8 cellular contexts compared by ENCODE assay signal in the genomic region with DNA sequence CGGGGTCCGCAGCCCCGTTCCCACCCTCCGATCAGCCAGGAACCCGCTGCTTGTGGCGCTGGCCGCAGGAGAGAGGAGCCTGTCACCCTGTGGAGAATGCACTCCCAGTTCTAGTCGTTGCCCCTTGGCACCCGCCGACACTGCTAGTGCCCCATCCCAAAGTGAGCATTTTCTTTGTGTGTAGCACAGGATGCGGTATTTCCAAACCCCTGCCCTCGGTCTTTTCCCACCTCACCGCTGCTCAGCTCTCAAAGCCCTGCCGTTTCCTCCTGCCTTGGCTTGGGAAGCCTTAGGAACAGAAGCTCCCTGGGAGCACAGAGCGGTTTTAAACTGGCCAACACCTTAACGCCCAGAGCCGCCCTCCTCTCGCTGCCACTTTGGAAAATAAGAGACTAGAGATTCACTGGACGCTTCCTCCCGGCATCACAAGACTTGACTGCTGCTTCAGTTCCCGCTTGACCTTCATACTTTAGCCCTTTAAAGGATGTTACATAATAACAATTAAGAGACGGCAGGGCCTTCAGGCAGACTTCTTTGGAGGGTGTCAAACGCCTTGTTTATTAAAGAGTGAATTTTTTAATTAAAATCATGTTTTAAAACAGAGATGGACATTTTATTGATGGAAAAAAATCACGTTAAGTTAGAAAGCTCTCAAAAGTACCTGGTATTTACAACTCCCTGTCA. TPM values are rescaled to one million over a fixed set of nuclear protein-coding genes. Genes with fewer than 3 reads are reported as not detected.
A peak's percentile ranks its signal among the peaks of the same experiment; 100 is the strongest.
DNase-seq lines count a peak whose midpoint lies in the region; ATAC-seq, FAIRE-seq and TF ChIP-seq lines count a peak whose summit lies in the region.

No MANE protein-coding gene starts in this region.

- H3K9me3 ChIP-seq in RWPE2 (ENCODE audit: severe bottlenecking) (no peaks in the 10 kb centered on the region), K562 (replicated peaks; ENCODE audit: control insufficient read depth, insufficient read depth, low read depth, low read length) (no peaks in the 10 kb centered on the region), iPS DF 6.9 (ENCODE audit: control insufficient read depth, insufficient read depth, low read length) (no peaks in the 10 kb centered on the region)

- H3K9ac ChIP-seq in K562 (ENCODE audit: insufficient read depth in 1 of 2, low read depth in 2 of 2, low read length in 2 of 2) (peak overlapping the region; percentile 87 to 98), rectal smooth muscle tissue (ENCODE audit: low read length) (peak overlapping the region; percentile 89)

- H3K27me3 ChIP-seq in RWPE2 (ENCODE audit: insufficient read depth, poor library complexity, severe bottlenecking) = no peaks in the 10 kb centered on the region
- no peaks in the 10 kb centered on the region for H3K27me3 ChIP-seq in K562 (ENCODE audit: control insufficient read depth in 2 of 2, insufficient read depth in 2 of 2, low read length in 2 of 2)
- no peaks in the 10 kb centered on the region for H3K27me3 ChIP-seq in iPS DF 6.9 (ENCODE audit: control insufficient read depth, insufficient read depth, low read length)
- H3K27me3 ChIP-seq in rectal smooth muscle tissue (ENCODE audit: control insufficient read depth, insufficient read depth, low read length) = no peaks in the 10 kb centered on the region

- intact Hi-C loops in K562 (cut with micrococcal nuclease) = no loop called here

- H2AFZ ChIP-seq in K562 (ENCODE audit: low read depth, low read length) = peak overlapping the region; percentile 97

- H3K9me1 ChIP-seq in K562 (ENCODE audit: control insufficient read depth, insufficient read depth, low read length) = no peaks in the 10 kb centered on the region

- peak overlapping the region; percentile 68 for H3K27ac ChIP-seq in RWPE2 (ENCODE audit: poor library complexity, severe bottlenecking)
- peak overlapping the region; percentile 94 for H3K27ac ChIP-seq in K562 (ENCODE audit: extremely low read depth, low read depth, low read length)
- no peak overlapping the region for H3K27ac ChIP-seq in iPS DF 6.9 (ENCODE audit: low read length)
- H3K27ac ChIP-seq in rectal smooth muscle tissue (ENCODE audit: low read depth, low read length) = peak overlapping the region; percentile 97

- peak overlapping the region; percentile 67 for H3K4me3 ChIP-seq in RWPE2 (ENCODE audit: severe bottlenecking)
- peak overlapping the region; percentile 78 for H3K4me3 ChIP-seq in K562
- H3K4me3 ChIP-seq in iPS DF 6.9 (ENCODE audit: low read length) = peak overlapping the region; percentile 69
- H3K4me3 ChIP-seq in rectal smooth muscle tissue (ENCODE audit: low read length) = peak overlapping the region; percentile 76

- no peak for TF ChIP-seq EP300 in K562 (IDR thresholded peaks at IDR 0.05; ENCODE audit: low read length)

- TF ChIP-seq RAD21 in K562 (CRISPR knock-in tag; conservative IDR thresholded peaks at IDR 0.05 in 1 of 2, IDR thresholded peaks at IDR 0.05 in 1 of 2) = no peak

- H3K79me2 ChIP-seq in K562 (ENCODE audit: control insufficient read depth, insufficient read depth, low read length) = peaks cover 23% of the 10 kb centered on the region

- no peak for TF ChIP-seq CTCF in RWPE2 (IDR thresholded peaks at IDR 0.05; ENCODE audit: poor library complexity, severe bottlenecking)
- no peak for TF ChIP-seq CTCF in K562 (IDR thresholded peaks at IDR 0.05 in 2 of 3, conservative IDR thresholded peaks at IDR 0.05 in 1 of 3; ENCODE audit: insufficient read depth in 2 of 3, low read depth in 1 of 3, low read length in 3 of 3)

- no peaks in the 10 kb centered on the region for H4K20me1 ChIP-seq in K562 (replicated peaks; ENCODE audit: control insufficient read depth, insufficient read depth, low read length)

- ATAC-seq in HG03159 (IDR thresholded peaks at IDR 0.05; ENCODE audit: unreplicated experiment) (peak; percentile 19), RWPE2 (ENCODE audit: low read depth) (peak; percentile 44), K562 (peak; percentile 40)

- no peaks in the 10 kb centered on the region for H3K36me3 ChIP-seq in RWPE2 (ENCODE audit: low read depth)
- H3K36me3 ChIP-seq in K562 (ENCODE audit: control insufficient read depth, insufficient read depth, low read length) = no peaks in the 10 kb centered on the region
- no peaks in the 10 kb centered on the region for H3K36me3 ChIP-seq in iPS DF 6.9 (ENCODE audit: control insufficient read depth, insufficient read depth, low read length)
- peaks cover 2% of the 10 kb centered on the region for H3K36me3 ChIP-seq in rectal smooth muscle tissue (ENCODE audit: control insufficient read depth, insufficient read depth, low read length)

- TF ChIP-seq POLR2A in K562 (conservative IDR thresholded peaks at IDR 0.05) = no peak

- H3K4me2 ChIP-seq in K562 (ENCODE audit: insufficient read depth, low read length) = peak overlapping the region; percentile 90

- H3K4me1 ChIP-seq in RWPE2 (ENCODE audit: insufficient read depth, poor library complexity, severe bottlenecking) = peaks cover 3% of the 10 kb centered on the region
- peaks cover 13 to 16% of the 10 kb centered on the region in 2 experiments for H3K4me1 ChIP-seq in K562 (replicated peaks in 1 of 2; ENCODE audit: control insufficient read depth in 2 of 2, insufficient read depth in 2 of 2, low read length in 2 of 2)
- peaks cover 2% of the 10 kb centered on the region for H3K4me1 ChIP-seq in iPS DF 6.9 (ENCODE audit: control insufficient read depth, insufficient read depth, low read length)
- H3K4me1 ChIP-seq in rectal smooth muscle tissue (ENCODE audit: control insufficient read depth, insufficient read depth, low read length) = peaks cover 19% of the 10 kb centered on the region

- peak; percentile 47 for DNase-seq in NCI-H748 (lab: John Stamatoyannopoulos, UW; ENCODE audit: unreplicated experiment)
- no peak for DNase-seq in NCI-H748 treated with DMSO at 0.1 percent for 48 hours (lab: John Stamatoyannopoulos, UW)
- no peak for DNase-seq in RWPE2 (ENCODE audit: low spot score)
- peak in 1 of 4 experiments; percentile 52 for DNase-seq in K562 (ENCODE audit: extremely low read depth in 1 of 4, low spot score in 3 of 4)
- no peak for DNase-seq in iPS DF 6.9 (ENCODE audit: low read depth, low spot score)
- no peak for DNase-seq in NCI-H187 (lab: John Stamatoyannopoulos, UW)

- POLR2A ChIA-PET in K562 (lab: Yijun Ruan, JAX) = interaction anchor here (0.8 to 2.0 kb wide), 2 partner anchors 15 to 291 kb away, joined by 3 to 12 read pairs; no protein-coding TSS in a partner anchor

- FAIRE-seq in K562 (lab: Jason Lieb, UNC) = no peak

- CTCF ChIA-PET in K562 (lab: Yijun Ruan, JAX; ENCODE audit: low intra/inter-chr PET ratio) = no interaction called here

- no TSS peak for BruUV-seq in K562 (replicated peaks; lab: Mats Ljungman, UMichigan)

- 2% methylated on average over 24 of the region's 24 CpGs for WGBS in K562 (ENCODE audit: insufficient coverage, low coverage, missing lambda C conversion rate)
- no CpG with 5 or more reads among the region's 24 CpGs for WGBS in iPS DF 6.9 (ENCODE audit: insufficient coverage, insufficient read length)

- in situ Hi-C loops in K562 (cut with MboI) = no loop called here

TF ChIP-seq in K562, 482 proteins besides CTCF, POLR2A, EP300 and RAD21 (continues in another document):
- TF ChIP-seq, protein P1, sequence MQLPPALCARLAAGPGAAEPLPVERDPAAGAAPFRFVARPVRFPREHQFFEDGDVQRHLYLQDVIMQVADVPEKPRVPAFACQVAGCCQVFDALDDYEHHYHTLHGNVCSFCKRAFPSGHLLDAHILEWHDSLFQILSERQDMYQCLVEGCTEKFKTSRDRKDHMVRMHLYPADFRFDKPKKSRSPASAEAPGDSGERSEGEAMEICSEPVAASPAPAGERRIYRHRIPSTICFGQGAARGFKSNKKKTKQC (CRISPR knock-in tag; IDR thresholded peaks at IDR 0.05) = 0 out of 2 replicates have a peak, but pooled peaks have one; percentile 34

RNA-seq across cellular contexts. Expression of a gene that starts 0.8 kb away (rescaled TPM):
- total RNA-seq in K562 (2011; cell fraction: chromatin; rRNA removed; ENCODE audit: low replicate concordance) = 2.2 and 4.2 TPM in 2 replicates
- total RNA-seq in K562 (2011; cell fraction: nucleolus; rRNA removed) = 2.5 and 3.0 TPM in 2 replicates
- total RNA-seq in K562 (2011; cell fraction: nucleoplasm; rRNA removed) = 3.0 and 5.1 TPM in 2 replicates
- 3.3 and 4.5 TPM in 2 replicates for total RNA-seq in K562 (2014; rRNA removed)
- total RNA-seq in K562 (2014; rRNA removed; fragmentation: Illumina TruSeq; extraction: Trizol) = 4.8 and 5.4 TPM in 2 replicates
- total RNA-seq in K562 (2015; rRNA removed; fragmentation: Illumina TruSeq; extraction: Trizol) = 7.2 and 8.3 TPM in 2 replicates
- total RNA-seq in K562 (2021) = 3.6 and 4.5 TPM in 2 replicates
- 0.64 and 2.6 TPM in 2 replicates for polyA plus RNA-seq in K562 (2011; rRNA removed)
- 1.0 and 1.8 TPM in 2 replicates for polyA plus RNA-seq in K562 (2011; cell fraction: cytosol; rRNA removed)
- polyA plus RNA-seq in K562 (2011; cell fraction: nucleus; rRNA removed) = 1.1 and 2.9 TPM in 2 replicates
- polyA plus RNA-seq in K562 (2012) = 4.3 and 12.5 TPM in 2 replicates
- 3.3 and 3.9 TPM in 2 replicates for polyA plus RNA-seq in K562 (2014; fragmentation: Illumina TruSeq; extraction: Trizol)
- polyA plus RNA-seq in K562 (2014; fragmentation: Nextera tagmentation; extraction: Ambion mirVana) = 1 to 10 TPM; 1.1 TPM
- polyA plus RNA-seq in K562 (2014; rRNA removed) = 5.2 and 5.3 TPM in 2 replicates
- polyA minus RNA-seq in K562 (2011; rRNA and poly(A)+ RNA removed) = 1.7 and 2.2 TPM in 2 replicates
- polyA minus RNA-seq in K562 (2011; cell fraction: cytosol; rRNA and poly(A)+ RNA removed) = 1.4 TPM in 1 of 2 replicates, not detected in the other
- 2.1 and 3.5 TPM in 2 replicates for polyA minus RNA-seq in K562 (2011; cell fraction: nucleus; rRNA and poly(A)+ RNA removed)

RNA-seq across cellular contexts. Expression of a gene that starts 35.1 kb away (rescaled TPM):
- total RNA-seq in K562 (2011; cell fraction: chromatin; rRNA removed; ENCODE audit: low replicate concordance) = not detected in 2 replicates
- not detected in 2 replicates for total RNA-seq in K562 (2011; cell fraction: nucleolus; rRNA removed)
- not detected in 2 replicates for total RNA-seq in K562 (2011; cell fraction: nucleoplasm; rRNA removed)
- total RNA-seq in K562 (2014; rRNA removed) (0.27 TPM in 1 of 2 replicates, not detected in the other), K562 (2014; rRNA removed; fragmentation: Illumina TruSeq; extraction: Trizol) (not detected in 2 replicates), K562 (2015; rRNA removed; fragmentation: Illumina TruSeq; extraction: Trizol) (not detected in 2 replicates), K562 (2021) (not detected in 2 replicates)
- polyA plus RNA-seq in K562 (2011; rRNA removed) (not detected in 2 replicates), K562 (2014; fragmentation: Illumina TruSeq; extraction: Trizol) (not detected in 2 replicates), K562 (2014; fragmentation: Nextera tagmentation; extraction: Ambion mirVana) (not detected), K562 (2014; rRNA removed) (not detected in 2 replicates)
- not detected in 2 replicates for polyA plus RNA-seq in K562 (2011; cell fraction: cytosol; rRNA removed)
- polyA plus RNA-seq in K562 (2011; cell fraction: nucleus; rRNA removed) = not detected in 2 replicates
- not detected in 2 replicates for polyA plus RNA-seq in K562 (2012)
- polyA minus RNA-seq in K562 (2011; rRNA and poly(A)+ RNA removed) = not detected in 2 replicates
- not detected in 2 replicates for polyA minus RNA-seq in K562 (2011; cell fraction: cytosol; rRNA and poly(A)+ RNA removed)
- polyA minus RNA-seq in K562 (2011; cell fraction: nucleus; rRNA and poly(A)+ RNA removed) = not detected in 2 replicates
